14 cellular contexts compared by ENCODE assay signal in genomic region chr16:57013902-57014301, GRCh38. TPM values are rescaled to one million over a fixed set of nuclear protein-coding genes. Genes with fewer than 3 reads are reported as not detected.
DNase-seq lines count a peak whose midpoint lies in the region; ATAC-seq and TF ChIP-seq lines count a peak whose summit lies in the region.
"Had no signal": no experiment of that assay in that cellular context is flagged by ENCODE, and none has a peak within 500 bp of the region (broad histone marks: within the 10 kb centered on the region; RNA-seq: fewer than 3 reads in every experiment).

No MANE protein-coding gene starts in this region.

- H3K9me3 ChIP-seq in gastrocnemius medialis: no peaks in the 10 kb centered on the region

- H3K4me3 Mint-ChIP-seq in activated CD8-positive, alpha-beta memory T cell treated with anti-CD3 and anti-CD28 coated beads, Interleukin-2, amount 10 ng/mL, durations not matched to agents 7 days and 5 days: peak overlapping the region; percentile 63
- peak overlapping the region; percentile 64 for H3K4me3 Mint-ChIP-seq in central memory CD8-positive, alpha-beta T cell
- H3K4me3 Mint-ChIP-seq: brain, neural progenitor cell had no signal

- in situ Hi-C loops in gastrocnemius medialis (cut with MboI; ENCODE audit: low sequenced_read_pairs in 4 of 4): no loop called here

- H3K4me1 Mint-ChIP-seq in activated CD8-positive, alpha-beta memory T cell treated with anti-CD3 and anti-CD28 coated beads, Interleukin-2, amount 10 ng/mL, durations not matched to agents 7 days and 5 days: peaks cover 75% of the 10 kb centered on the region
- peaks cover 76% of the 10 kb centered on the region for H3K4me1 Mint-ChIP-seq in central memory CD8-positive, alpha-beta T cell
- H3K4me1 Mint-ChIP-seq: brain had no signal

- H3K4me3 ChIP-seq in NB4 (ENCODE audit: low read depth, low read length) (no peak overlapping the region), gastrocnemius medialis (no peak overlapping the region)
- H3K4me3 ChIP-seq: neural progenitor cell had no signal

- TF ChIP-seq CTCF in NB4 (IDR thresholded peaks at IDR 0.05; ENCODE audit: low read depth, low read length) (no peak), gastrocnemius medialis (IDR thresholded peaks at IDR 0.05 in 4 of 5, conservative IDR thresholded peaks at IDR 0.05 in 1 of 5) (no peak)

- H3K36me3 Mint-ChIP-seq in activated CD8-positive, alpha-beta memory T cell treated with anti-CD3 and anti-CD28 coated beads, Interleukin-2, amount 10 ng/mL, durations not matched to agents 7 days and 5 days: peaks cover 38% of the 10 kb centered on the region
- peaks cover 50% of the 10 kb centered on the region for H3K36me3 Mint-ChIP-seq in central memory CD8-positive, alpha-beta T cell (ENCODE audit: insufficient read depth)
- H3K36me3 Mint-ChIP-seq: brain, neural progenitor cell had no signal

- DNase-seq in activated CD8-positive, alpha-beta memory T cell treated with anti-CD3 and anti-CD28 coated beads, Interleukin-2, amount 10 ng/mL, durations not matched to agents 7 days and 5 days: no peak
- DNase-seq in activated CD8-positive, alpha-beta memory T cell treated with anti-CD3 and anti-CD28 coated beads for 24 hours: no peak
- DNase-seq in NB4 (ENCODE audit: low read depth) (peak; percentile 62), gastrocnemius medialis (no peak), NCI-H774 (lab: John Stamatoyannopoulos, UW) (no peak)
- no peak for DNase-seq in central memory CD8-positive, alpha-beta T cell (ENCODE audit: low spot score in 2 of 2)
- DNase-seq: DMS79 treated with DMSO at 0.1 percent for 48 hours, NCI-H510A treated with DMSO at 0.1 percent for 48 hours, substantia nigra had no signal

- H3K27ac ChIP-seq in gastrocnemius medialis: peak overlapping the region; percentile 43 to 65 (median 52)
- H3K27ac ChIP-seq: neural progenitor cell had no signal

- peak overlapping the region; percentile 81 for H3K27ac Mint-ChIP-seq in activated CD8-positive, alpha-beta memory T cell treated with anti-CD3 and anti-CD28 coated beads, Interleukin-2, amount 10 ng/mL, durations not matched to agents 7 days and 5 days
- H3K27ac Mint-ChIP-seq in central memory CD8-positive, alpha-beta T cell (ENCODE audit: low read depth): peak overlapping the region; percentile 98
- H3K27ac Mint-ChIP-seq: brain, neural progenitor cell had no signal

- no peaks in the 10 kb centered on the region for H3K9me3 Mint-ChIP-seq in activated CD8-positive, alpha-beta memory T cell treated with anti-CD3 and anti-CD28 coated beads, Interleukin-2, amount 10 ng/mL, durations not matched to agents 7 days and 5 days (ENCODE audit: low read depth)
- H3K9me3 Mint-ChIP-seq in central memory CD8-positive, alpha-beta T cell: no peaks in the 10 kb centered on the region
- H3K9me3 Mint-ChIP-seq: brain, neural progenitor cell had no signal

- no peak for ATAC-seq in activated CD8-positive, alpha-beta memory T cell treated with anti-CD3 and anti-CD28 coated beads, Interleukin-2, amount 10 ng/mL, durations not matched to agents 7 days and 5 days
- no peak for ATAC-seq in central memory CD8-positive, alpha-beta T cell (replicated peaks; ENCODE audit: extremely low read depth, poor library complexity, severe bottlenecking)
- ATAC-seq in gastrocnemius medialis: no peak
- no peak for ATAC-seq in GM21825 (IDR thresholded peaks at IDR 0.05; ENCODE audit: unreplicated experiment)
- ATAC-seq in GM19463 (IDR thresholded peaks at IDR 0.05; ENCODE audit: unreplicated experiment): no peak

- H3K27me3 ChIP-seq in gastrocnemius medialis: no peaks in the 10 kb centered on the region
- H3K27me3 ChIP-seq: neural progenitor cell had no signal

- no peaks in the 10 kb centered on the region for H3K4me1 ChIP-seq in gastrocnemius medialis
- H3K4me1 ChIP-seq: neural progenitor cell had no signal

- no peaks in the 10 kb centered on the region for H3K36me3 ChIP-seq in gastrocnemius medialis
- H3K36me3 ChIP-seq: neural progenitor cell had no signal

- CTCF ChIA-PET in activated CD8-positive, alpha-beta memory T cell treated with anti-CD3 and anti-CD28 coated beads, Interleukin-2, amount 10 ng/mL, durations not matched to agents 7 days and 5 days (lab: Charles Lee): interaction anchor here (2.2 kb wide), 1 partner anchor 24 kb away, joined by 6 read pairs; the partner anchor contains the start of gene NLRC5

- intact Hi-C loops in gastrocnemius medialis (cut with DNase I; ENCODE audit: low total_unique reads): no loop called here

- no peaks in the 10 kb centered on the region for H3K27me3 Mint-ChIP-seq in activated CD8-positive, alpha-beta memory T cell treated with anti-CD3 and anti-CD28 coated beads, Interleukin-2, amount 10 ng/mL, durations not matched to agents 7 days and 5 days
- no peaks in the 10 kb centered on the region for H3K27me3 Mint-ChIP-seq in central memory CD8-positive, alpha-beta T cell

- no peak for TF ChIP-seq POLR2A in NB4 (IDR thresholded peaks at IDR 0.05; ENCODE audit: extremely low read depth, insufficient read length)
- TF ChIP-seq POLR2A in gastrocnemius medialis (IDR thresholded peaks at IDR 0.05): no peak

RNA-seq across cellular contexts. Expression of gene NLRC5, which starts 24.5 kb away (rescaled TPM):
- total RNA-seq in activated CD8-positive, alpha-beta memory T cell treated with anti-CD3 and anti-CD28 coated beads, Interleukin-2, amount 10 ng/mL, durations not matched to agents 7 days and 5 days: 100 to 1,000 TPM; 156 to 287 TPM
- total RNA-seq in gastrocnemius medialis: 1 to 10 TPM; 2.5 to 9.4 (median 5.1) TPM

RNA-seq across cellular contexts. Expression of gene CETP, which starts 52.2 kb away (rescaled TPM):
- not detected for total RNA-seq in activated CD8-positive, alpha-beta memory T cell treated with anti-CD3 and anti-CD28 coated beads, Interleukin-2, amount 10 ng/mL, durations not matched to agents 7 days and 5 days
- not detected for total RNA-seq in gastrocnemius medialis
- total RNA-seq: M059J had no signal

Comparison
In these comparisons a context has a peak if more than half of its experiments do, and no peak if none do; other contexts are left out.
1. RNA of gene NLRC5, which starts 24.5 kb away (total RNA-seq): 156 to 287 TPM in activated CD8-positive, alpha-beta memory T cell treated with anti-CD3 and anti-CD28 coated beads, Interleukin-2, amount 10 ng/mL, durations not matched to agents 7 days and 5 days; 2.5 to 9.4 TPM in gastrocnemius medialis; every median in the first group is over 10 times any median in the second.